In genomic region chr9:7844283-7844682, GRCh38 we compare ENCODE assay signal across 8 cellular contexts. TPM values are rescaled to one million over a fixed set of nuclear protein-coding genes. Genes with fewer than 3 reads are reported as not detected.
DNase-seq lines count a peak whose midpoint lies in the region; ATAC-seq and TF ChIP-seq lines count a peak whose summit lies in the region.

No MANE protein-coding gene starts in this region.

- no peak overlapping the region for H2BK15ac ChIP-seq in neuronal stem cell (ENCODE audit: low read length)

- H3K4me1 ChIP-seq in Loucy (ENCODE audit: insufficient read depth, low read length, poor library complexity, severe bottlenecking) (no peaks in the 10 kb centered on the region), neuronal stem cell (ENCODE audit: control insufficient read depth in 2 of 2, insufficient read depth in 1 of 2, low read depth in 1 of 2, low read length in 2 of 2) (no peaks in the 10 kb centered on the region)

- no peak overlapping the region for H4K8ac ChIP-seq in neuronal stem cell (ENCODE audit: low read depth, low read length)

- no peak overlapping the region for H3K9ac ChIP-seq in Loucy (ENCODE audit: low read depth, low read length, poor library complexity, severe bottlenecking)
- H3K9ac ChIP-seq in neuronal stem cell (ENCODE audit: low read depth, low read length, poor library complexity): no peak overlapping the region

- no peak overlapping the region for H3K4ac ChIP-seq in neuronal stem cell (ENCODE audit: low read length)

- no peak overlapping the region for H2BK5ac ChIP-seq in neuronal stem cell (ENCODE audit: low read length)

- no peak overlapping the region for H2AK5ac ChIP-seq in neuronal stem cell (ENCODE audit: low read depth, low read length)

- no peak overlapping the region for H3K27ac Mint-ChIP-seq in effector memory CD8-positive, alpha-beta T cell
- H3K27ac Mint-ChIP-seq in activated T-helper 17 cell treated with anti-CD3 and anti-CD28 coated beads, Interleukin-2, amount 50 U/mL, for 72 hours: no peak overlapping the region

- H3K27ac ChIP-seq in neuronal stem cell (replicated peaks; ENCODE audit: low read length): no peak overlapping the region

- no peaks in the 10 kb centered on the region for H3K9me3 ChIP-seq in Loucy (ENCODE audit: insufficient read depth, low read depth, low read length)
- H3K9me3 ChIP-seq in neuronal stem cell (replicated peaks in 1 of 2; ENCODE audit: control insufficient read depth in 2 of 2, insufficient read depth in 1 of 2, low read depth in 1 of 2, low read length in 2 of 2): no peaks in the 10 kb centered on the region

- no peaks in the 10 kb centered on the region for H3K36me3 ChIP-seq in Loucy (ENCODE audit: insufficient read depth, low read length)
- no peaks in the 10 kb centered on the region for H3K36me3 ChIP-seq in neuronal stem cell (replicated peaks in 1 of 2; ENCODE audit: control insufficient read depth in 2 of 2, insufficient read depth in 2 of 2, low read length in 2 of 2)

- no peaks in the 10 kb centered on the region for H3K9me2 ChIP-seq in Loucy (replicated peaks; ENCODE audit: low read depth, low read length)

- peaks cover 0 to 6% of the 10 kb centered on the region in 2 donors for H3K4me1 Mint-ChIP-seq in effector memory CD8-positive, alpha-beta T cell (ENCODE audit: low read depth in 2 of 2)
- H3K4me1 Mint-ChIP-seq in activated T-helper 17 cell treated with anti-CD3 and anti-CD28 coated beads, Interleukin-2, amount 50 U/mL, for 72 hours: no peaks in the 10 kb centered on the region

- no peaks in the 10 kb centered on the region for H4K20me1 ChIP-seq in Loucy (ENCODE audit: insufficient read depth, low read length, poor library complexity, severe bottlenecking)

- no peak overlapping the region for H3K14ac ChIP-seq in neuronal stem cell (ENCODE audit: low read length)

- H3K27me3 ChIP-seq in Loucy (ENCODE audit: insufficient read depth, low read length, poor library complexity, severe bottlenecking) (no peaks in the 10 kb centered on the region), neuronal stem cell (ENCODE audit: control insufficient read depth in 3 of 3, insufficient read depth in 3 of 3, low read depth in 1 of 3, low read length in 3 of 3) (no peaks in the 10 kb centered on the region)

- H2AFZ ChIP-seq in Loucy (ENCODE audit: low read length) (no peak overlapping the region), neuronal stem cell (ENCODE audit: low read length) (no peak overlapping the region)

- no peak overlapping the region for H3K23ac ChIP-seq in neuronal stem cell (ENCODE audit: low read depth, low read length, poor library complexity)

- no CpG with 5 or more reads among the region's 3 CpGs for WGBS in neuronal stem cell (ENCODE audit: extremely low coverage in 2 of 2, insufficient read length in 2 of 2, insufficient replicate concordance in 1 of 2), 2 donors

- ATAC-seq in GM18907 (IDR thresholded peaks at IDR 0.05; ENCODE audit: unreplicated experiment): peak; percentile 85
- ATAC-seq in effector memory CD8-positive, alpha-beta T cell (replicated peaks): peak; percentile 72
- ATAC-seq in activated T-helper 17 cell treated with anti-CD3 and anti-CD28 coated beads, Interleukin-2, amount 50 U/mL, for 72 hours (replicated peaks): no peak
- no peak for ATAC-seq in GM21423 (IDR thresholded peaks at IDR 0.05; ENCODE audit: unreplicated experiment)

- H3K9me3 Mint-ChIP-seq in effector memory CD8-positive, alpha-beta T cell: no peaks in the 10 kb centered on the region
- H3K9me3 Mint-ChIP-seq in activated T-helper 17 cell treated with anti-CD3 and anti-CD28 coated beads, Interleukin-2, amount 50 U/mL, for 72 hours: no peaks in the 10 kb centered on the region

- H3K4me2 ChIP-seq in Loucy (ENCODE audit: low read depth, low read length, poor library complexity, severe bottlenecking) (no peak overlapping the region), neuronal stem cell (ENCODE audit: insufficient read depth, low read length, poor library complexity, severe bottlenecking) (no peak overlapping the region)

- DNase-seq in CD1c-positive myeloid dendritic cell (ENCODE audit: extremely low spot score) (peak; percentile 5), neuronal stem cell (ENCODE audit: low spot score) (peak; percentile 3), NCI-H2227 (lab: John Stamatoyannopoulos, UW; ENCODE audit: unreplicated experiment) (no peak)
- peak; percentile 5 to 11 (median 11) for DNase-seq in effector memory CD8-positive, alpha-beta T cell

- H3K27me3 Mint-ChIP-seq in effector memory CD8-positive, alpha-beta T cell: no peaks in the 10 kb centered on the region
- H3K27me3 Mint-ChIP-seq in activated T-helper 17 cell treated with anti-CD3 and anti-CD28 coated beads, Interleukin-2, amount 50 U/mL, for 72 hours: no peaks in the 10 kb centered on the region

- H3K79me1 ChIP-seq in neuronal stem cell (ENCODE audit: low read depth, low read length): no peaks in the 10 kb centered on the region

- H3K79me2 ChIP-seq in Loucy (ENCODE audit: insufficient read depth, low read length): no peaks in the 10 kb centered on the region

- peak; percentile 79 for TF ChIP-seq CTCF in Loucy (conservative IDR thresholded peaks at IDR 0.05; ENCODE audit: low read length)

- no peak overlapping the region for H2BK12ac ChIP-seq in neuronal stem cell (ENCODE audit: low read length)

- H3K18ac ChIP-seq in neuronal stem cell (ENCODE audit: low read length): no peak overlapping the region

- no peaks in the 10 kb centered on the region for H3K36me3 Mint-ChIP-seq in effector memory CD8-positive, alpha-beta T cell (ENCODE audit: insufficient read depth)
- no peaks in the 10 kb centered on the region for H3K36me3 Mint-ChIP-seq in activated T-helper 17 cell treated with anti-CD3 and anti-CD28 coated beads, Interleukin-2, amount 50 U/mL, for 72 hours (ENCODE audit: low read depth)

- H3K4me3 ChIP-seq in Loucy (ENCODE audit: low read length, poor library complexity, severe bottlenecking) (no peak overlapping the region), neuronal stem cell (ENCODE audit: low read length in 2 of 2) (no peak overlapping the region)

- no peaks in the 10 kb centered on the region for H3F3A ChIP-seq in Loucy (ENCODE audit: low read depth)

- H4K91ac ChIP-seq in neuronal stem cell (ENCODE audit: low read depth, low read length, poor library complexity): no peak overlapping the region

- H2BK120ac ChIP-seq in neuronal stem cell (ENCODE audit: low read depth, low read length): no peak overlapping the region

- no peak overlapping the region for H3K4me3 Mint-ChIP-seq in effector memory CD8-positive, alpha-beta T cell
- no peak overlapping the region for H3K4me3 Mint-ChIP-seq in activated T-helper 17 cell treated with anti-CD3 and anti-CD28 coated beads, Interleukin-2, amount 50 U/mL, for 72 hours

RNA-seq across cellular contexts. Expression of gene DMAC1, which starts 44.7 kb away (rescaled TPM):
- polyA plus RNA-seq in neuronal stem cell (2013, experiment 1 of 2): 75.4 TPM
- polyA plus RNA-seq in neuronal stem cell (2013, experiment 2 of 2): 80.9 TPM
- total RNA-seq in activated T-helper 17 cell treated with anti-CD3 and anti-CD28 coated beads, Interleukin-2, amount 50 U/mL, for 72 hours: 10 to 100 TPM; 23.6 to 35.1 TPM

Comparison
In these comparisons a context has a peak if more than half of its experiments do, and no peak if none do; other contexts are left out.
1. ATAC-seq: peak in GM18907 (single experiment) and effector memory CD8-positive, alpha-beta T cell (single experiment); none in activated T-helper 17 cell treated with anti-CD3 and anti-CD28 coated beads, Interleukin-2, amount 50 U/mL, for 72 hours (single experiment) and GM21423 (single experiment).